In the genomic region with DNA sequence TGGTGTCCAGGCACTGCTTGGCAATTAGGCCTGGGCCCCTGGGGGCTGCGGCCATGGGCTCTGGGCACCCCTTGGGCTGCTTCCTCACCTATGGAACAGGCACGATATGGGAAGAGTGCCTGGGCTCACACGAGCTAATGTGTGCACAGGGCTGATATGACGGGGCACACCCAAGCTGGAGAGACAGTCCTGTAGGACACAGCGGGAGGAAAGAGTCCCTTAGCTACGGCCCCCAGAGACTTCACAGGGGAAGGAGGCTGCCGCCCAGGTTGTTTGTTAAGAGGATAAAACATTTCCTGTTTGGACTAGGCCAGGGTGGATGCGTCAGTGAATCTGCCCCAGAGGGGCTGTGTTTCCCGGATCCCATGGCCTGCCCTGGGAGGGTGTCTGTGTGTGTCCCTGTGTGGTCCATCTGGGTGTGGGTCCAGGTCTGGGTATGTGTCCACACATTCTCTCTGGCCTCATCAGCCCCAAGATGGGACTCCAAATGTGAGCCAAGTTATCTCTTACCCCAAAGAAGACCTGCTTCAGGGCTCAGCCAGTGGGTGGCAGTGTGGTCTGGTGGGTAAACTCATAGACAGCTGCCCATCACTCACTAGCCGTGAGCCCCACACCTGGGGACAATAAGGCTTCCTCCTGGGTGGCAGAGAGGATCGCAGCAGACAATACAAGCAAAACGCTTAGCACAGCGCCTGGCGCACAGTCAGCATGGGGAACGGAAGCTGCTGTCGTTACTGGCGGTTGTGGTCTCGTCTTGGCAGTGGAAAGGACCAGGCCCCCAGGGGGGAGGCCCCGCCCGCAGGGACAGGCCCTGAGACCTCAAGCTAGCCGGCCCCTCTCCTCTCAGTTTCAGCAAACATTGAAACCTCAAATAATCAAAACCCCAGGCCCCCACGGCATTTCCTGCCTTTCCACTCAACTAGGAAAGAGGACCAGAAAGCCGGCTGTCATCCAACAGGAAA, we compare ENCODE assay signal across 1 cellular context.
TF ChIP-seq lines count a peak whose summit lies in the region.

No MANE protein-coding gene starts in this region.

TF ChIP-seq in K562, 482 proteins besides CTCF, POLR2A, EP300 and RAD21 (continued from another document and continues in another):
- TF ChIP-seq, protein P1, sequence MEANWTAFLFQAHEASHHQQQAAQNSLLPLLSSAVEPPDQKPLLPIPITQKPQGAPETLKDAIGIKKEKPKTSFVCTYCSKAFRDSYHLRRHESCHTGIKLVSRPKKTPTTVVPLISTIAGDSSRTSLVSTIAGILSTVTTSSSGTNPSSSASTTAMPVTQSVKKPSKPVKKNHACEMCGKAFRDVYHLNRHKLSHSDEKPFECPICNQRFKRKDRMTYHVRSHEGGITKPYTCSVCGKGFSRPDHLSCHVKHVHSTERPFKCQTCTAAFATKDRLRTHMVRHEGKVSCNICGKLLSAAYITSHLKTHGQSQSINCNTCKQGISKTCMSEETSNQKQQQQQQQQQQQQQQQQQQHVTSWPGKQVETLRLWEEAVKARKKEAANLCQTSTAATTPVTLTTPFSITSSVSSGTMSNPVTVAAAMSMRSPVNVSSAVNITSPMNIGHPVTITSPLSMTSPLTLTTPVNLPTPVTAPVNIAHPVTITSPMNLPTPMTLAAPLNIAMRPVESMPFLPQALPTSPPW (CRISPR knock-in tag; IDR thresholded peaks at IDR 0.05) = peak; percentile 71
- TF ChIP-seq KLF13 (tag; IDR thresholded peaks at IDR 0.05; ENCODE audit: borderline replicate concordance, low read depth) = no peak
- TF ChIP-seq BHLHE40 (IDR thresholded peaks at IDR 0.05; ENCODE audit: low read length) = peak; percentile 76
- TF ChIP-seq CBFA2T3 (IDR thresholded peaks at IDR 0.05) = peak; percentile 73
- no peak for TF ChIP-seq ARNT (IDR thresholded peaks at IDR 0.05)
- TF ChIP-seq, protein P2, sequence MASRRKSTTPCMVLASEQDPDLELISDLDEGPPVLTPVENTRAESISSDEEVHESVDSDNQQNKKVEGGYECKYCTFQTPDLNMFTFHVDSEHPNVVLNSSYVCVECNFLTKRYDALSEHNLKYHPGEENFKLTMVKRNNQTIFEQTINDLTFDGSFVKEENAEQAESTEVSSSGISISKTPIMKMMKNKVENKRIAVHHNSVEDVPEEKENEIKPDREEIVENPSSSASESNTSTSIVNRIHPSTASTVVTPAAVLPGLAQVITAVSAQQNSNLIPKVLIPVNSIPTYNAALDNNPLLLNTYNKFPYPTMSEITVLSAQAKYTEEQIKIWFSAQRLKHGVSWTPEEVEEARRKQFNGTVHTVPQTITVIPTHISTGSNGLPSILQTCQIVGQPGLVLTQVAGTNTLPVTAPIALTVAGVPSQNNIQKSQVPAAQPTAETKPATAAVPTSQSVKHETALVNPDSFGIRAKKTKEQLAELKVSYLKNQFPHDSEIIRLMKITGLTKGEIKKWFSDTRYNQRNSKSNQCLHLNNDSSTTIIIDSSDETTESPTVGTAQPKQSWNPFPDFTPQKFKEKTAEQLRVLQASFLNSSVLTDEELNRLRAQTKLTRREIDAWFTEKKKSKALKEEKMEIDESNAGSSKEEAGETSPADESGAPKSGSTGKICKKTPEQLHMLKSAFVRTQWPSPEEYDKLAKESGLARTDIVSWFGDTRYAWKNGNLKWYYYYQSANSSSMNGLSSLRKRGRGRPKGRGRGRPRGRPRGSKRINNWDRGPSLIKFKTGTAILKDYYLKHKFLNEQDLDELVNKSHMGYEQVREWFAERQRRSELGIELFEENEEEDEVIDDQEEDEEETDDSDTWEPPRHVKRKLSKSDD (conservative IDR thresholded peaks at IDR 0.05; ENCODE audit: low read length) = no peak
- TF ChIP-seq KAT7 (CRISPR knock-in tag; IDR thresholded peaks at IDR 0.05; ENCODE audit: borderline replicate concordance) = 0 out of 2 replicates have a peak, but pooled peaks have one; percentile 66
- no peak for TF ChIP-seq CSDE1 (IDR thresholded peaks at IDR 0.05)
- TF ChIP-seq ZNF12 (CRISPR knock-in tag; IDR thresholded peaks at IDR 0.05) = no peak
- no peak for TF ChIP-seq ZC3H4 (CRISPR knock-in tag; IDR thresholded peaks at IDR 0.05; ENCODE audit: borderline replicate concordance)
- no peak for TF ChIP-seq RBM15 (IDR thresholded peaks at IDR 0.05; ENCODE audit: insufficient read depth, low read length)
- peak; percentile 36; the same call in 1 of the 2 replicates for TF ChIP-seq BACH1 (tag; IDR thresholded peaks at IDR 0.05)
- TF ChIP-seq L3MBTL2 (IDR thresholded peaks at IDR 0.05) = 0 out of 2 replicates have a peak, but pooled peaks have one; percentile 9
- 0 out of 2 replicates have a peak, but pooled peaks have one; percentile 8 for TF ChIP-seq SMARCE1 (IDR thresholded peaks at IDR 0.05)
- peak; percentile 32; the same call in 1 of the 2 replicates for TF ChIP-seq CREM (IDR thresholded peaks at IDR 0.05; ENCODE audit: low read depth)
- peak; percentile 2; the same call in 1 of the 2 replicates for TF ChIP-seq JUND (IDR thresholded peaks at IDR 0.05; ENCODE audit: borderline replicate concordance, low read depth, low read length)
- TF ChIP-seq JUND (tag; IDR thresholded peaks at IDR 0.05; ENCODE audit: borderline replicate concordance, low read depth, low read length) = no peak; the same call in 2 of the 3 replicates
- TF ChIP-seq NEUROD1 (IDR thresholded peaks at IDR 0.05; ENCODE audit: borderline replicate concordance, low read depth, low read length, partially characterized antibody) = no peak
- no peak for TF ChIP-seq HNRNPL (IDR thresholded peaks at IDR 0.05; ENCODE audit: low read depth, low read length)
- TF ChIP-seq ZNF766 (CRISPR knock-in tag; conservative IDR thresholded peaks at IDR 0.05) = peak; percentile 28; the same call in 1 of the 2 replicates
- no peak for TF ChIP-seq U2AF2 (optimal IDR thresholded peaks at IDR 0.05; ENCODE audit: low read depth, low read length)
- TF ChIP-seq TAF9B (IDR thresholded peaks at IDR 0.05; ENCODE audit: partially characterized antibody) = peak; percentile 32
- TF ChIP-seq NCOA2 (IDR thresholded peaks at IDR 0.05; ENCODE audit: partially characterized antibody in 2 of 2) = no peak
- no peak for TF ChIP-seq CBX2 (IDR thresholded peaks at IDR 0.05; ENCODE audit: insufficient read depth, low read length, poor library complexity, severe bottlenecking)
- TF ChIP-seq EP400 (IDR thresholded peaks at IDR 0.05) = 0 out of 2 replicates have a peak, but pooled peaks have one; percentile 29
- no peak for TF ChIP-seq TEAD1 (CRISPR knock-in tag; IDR thresholded peaks at IDR 0.05)
- TF ChIP-seq, protein P3, sequence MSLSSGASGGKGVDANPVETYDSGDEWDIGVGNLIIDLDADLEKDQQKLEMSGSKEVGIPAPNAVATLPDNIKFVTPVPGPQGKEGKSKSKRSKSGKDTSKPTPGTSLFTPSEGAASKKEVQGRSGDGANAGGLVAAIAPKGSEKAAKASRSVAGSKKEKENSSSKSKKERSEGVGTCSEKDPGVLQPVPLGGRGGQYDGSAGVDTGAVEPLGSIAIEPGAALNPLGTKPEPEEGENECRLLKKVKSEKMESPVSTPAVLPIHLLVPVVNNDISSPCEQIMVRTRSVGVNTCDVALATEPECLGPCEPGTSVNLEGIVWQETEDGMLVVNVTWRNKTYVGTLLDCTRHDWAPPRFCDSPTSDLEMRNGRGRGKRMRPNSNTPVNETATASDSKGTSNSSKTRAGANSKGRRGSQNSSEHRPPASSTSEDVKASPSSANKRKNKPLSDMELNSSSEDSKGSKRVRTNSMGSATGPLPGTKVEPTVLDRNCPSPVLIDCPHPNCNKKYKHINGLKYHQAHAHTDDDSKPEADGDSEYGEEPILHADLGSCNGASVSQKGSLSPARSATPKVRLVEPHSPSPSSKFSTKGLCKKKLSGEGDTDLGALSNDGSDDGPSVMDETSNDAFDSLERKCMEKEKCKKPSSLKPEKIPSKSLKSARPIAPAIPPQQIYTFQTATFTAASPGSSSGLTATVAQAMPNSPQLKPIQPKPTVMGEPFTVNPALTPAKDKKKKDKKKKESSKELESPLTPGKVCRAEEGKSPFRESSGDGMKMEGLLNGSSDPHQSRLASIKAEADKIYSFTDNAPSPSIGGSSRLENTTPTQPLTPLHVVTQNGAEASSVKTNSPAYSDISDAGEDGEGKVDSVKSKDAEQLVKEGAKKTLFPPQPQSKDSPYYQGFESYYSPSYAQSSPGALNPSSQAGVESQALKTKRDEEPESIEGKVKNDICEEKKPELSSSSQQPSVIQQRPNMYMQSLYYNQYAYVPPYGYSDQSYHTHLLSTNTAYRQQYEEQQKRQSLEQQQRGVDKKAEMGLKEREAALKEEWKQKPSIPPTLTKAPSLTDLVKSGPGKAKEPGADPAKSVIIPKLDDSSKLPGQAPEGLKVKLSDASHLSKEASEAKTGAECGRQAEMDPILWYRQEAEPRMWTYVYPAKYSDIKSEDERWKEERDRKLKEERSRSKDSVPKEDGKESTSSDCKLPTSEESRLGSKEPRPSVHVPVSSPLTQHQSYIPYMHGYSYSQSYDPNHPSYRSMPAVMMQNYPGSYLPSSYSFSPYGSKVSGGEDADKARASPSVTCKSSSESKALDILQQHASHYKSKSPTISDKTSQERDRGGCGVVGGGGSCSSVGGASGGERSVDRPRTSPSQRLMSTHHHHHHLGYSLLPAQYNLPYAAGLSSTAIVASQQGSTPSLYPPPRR (CRISPR knock-in tag; IDR thresholded peaks at IDR 0.05; ENCODE audit: borderline replicate concordance) = no peak
- TF ChIP-seq MYBL2 (IDR thresholded peaks at IDR 0.05; ENCODE audit: low read depth) = no peak
- no peak for TF ChIP-seq MYBL2 (CRISPR knock-in tag; IDR thresholded peaks at IDR 0.05; ENCODE audit: borderline replicate concordance)
- 0 out of 4 replicates have a peak, but pooled peaks of 1 of the 2 experiments have one; percentile 14 for TF ChIP-seq SIN3A (IDR thresholded peaks at IDR 0.05; ENCODE audit: borderline replicate concordance in 2 of 2, control insufficient read depth in 1 of 2, low read depth in 2 of 2, low read length in 2 of 2)
- TF ChIP-seq, protein P4, sequence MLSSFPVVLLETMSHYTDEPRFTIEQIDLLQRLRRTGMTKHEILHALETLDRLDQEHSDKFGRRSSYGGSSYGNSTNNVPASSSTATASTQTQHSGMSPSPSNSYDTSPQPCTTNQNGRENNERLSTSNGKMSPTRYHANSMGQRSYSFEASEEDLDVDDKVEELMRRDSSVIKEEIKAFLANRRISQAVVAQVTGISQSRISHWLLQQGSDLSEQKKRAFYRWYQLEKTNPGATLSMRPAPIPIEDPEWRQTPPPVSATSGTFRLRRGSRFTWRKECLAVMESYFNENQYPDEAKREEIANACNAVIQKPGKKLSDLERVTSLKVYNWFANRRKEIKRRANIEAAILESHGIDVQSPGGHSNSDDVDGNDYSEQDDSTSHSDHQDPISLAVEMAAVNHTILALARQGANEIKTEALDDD (IDR thresholded peaks at IDR 0.05) = no peak
- TF ChIP-seq, protein P5, sequence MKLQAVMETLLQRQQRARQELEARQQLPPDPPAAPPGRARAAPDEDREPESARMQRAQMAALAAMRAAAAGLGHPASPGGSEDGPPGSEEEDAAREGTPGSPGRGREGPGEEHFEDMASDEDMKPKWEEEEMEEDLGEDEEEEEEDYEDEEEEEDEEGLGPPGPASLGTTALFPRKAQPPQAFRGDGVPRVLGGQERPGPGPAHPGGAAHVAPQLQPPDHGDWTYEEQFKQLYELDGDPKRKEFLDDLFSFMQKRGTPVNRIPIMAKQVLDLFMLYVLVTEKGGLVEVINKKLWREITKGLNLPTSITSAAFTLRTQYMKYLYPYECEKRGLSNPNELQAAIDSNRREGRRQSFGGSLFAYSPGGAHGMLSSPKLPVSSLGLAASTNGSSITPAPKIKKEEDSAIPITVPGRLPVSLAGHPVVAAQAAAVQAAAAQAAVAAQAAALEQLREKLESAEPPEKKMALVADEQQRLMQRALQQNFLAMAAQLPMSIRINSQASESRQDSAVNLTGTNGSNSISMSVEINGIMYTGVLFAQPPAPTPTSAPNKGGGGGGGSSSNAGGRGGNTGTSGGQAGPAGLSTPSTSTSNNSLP (IDR thresholded peaks at IDR 0.05; ENCODE audit: borderline replicate concordance, low read depth, low read length) = no peak
- no peak for TF ChIP-seq ZNF282 (CRISPR knock-in tag; IDR thresholded peaks at IDR 0.05)
- TF ChIP-seq, protein P6, sequence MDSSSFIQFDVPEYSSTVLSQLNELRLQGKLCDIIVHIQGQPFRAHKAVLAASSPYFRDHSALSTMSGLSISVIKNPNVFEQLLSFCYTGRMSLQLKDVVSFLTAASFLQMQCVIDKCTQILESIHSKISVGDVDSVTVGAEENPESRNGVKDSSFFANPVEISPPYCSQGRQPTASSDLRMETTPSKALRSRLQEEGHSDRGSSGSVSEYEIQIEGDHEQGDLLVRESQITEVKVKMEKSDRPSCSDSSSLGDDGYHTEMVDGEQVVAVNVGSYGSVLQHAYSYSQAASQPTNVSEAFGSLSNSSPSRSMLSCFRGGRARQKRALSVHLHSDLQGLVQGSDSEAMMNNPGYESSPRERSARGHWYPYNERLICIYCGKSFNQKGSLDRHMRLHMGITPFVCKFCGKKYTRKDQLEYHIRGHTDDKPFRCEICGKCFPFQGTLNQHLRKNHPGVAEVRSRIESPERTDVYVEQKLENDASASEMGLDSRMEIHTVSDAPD (CRISPR knock-in tag; IDR thresholded peaks at IDR 0.05) = no peak
- TF ChIP-seq HIVEP1 (CRISPR knock-in tag; IDR thresholded peaks at IDR 0.05) = no peak
- peak; percentile 54; the same call in 1 of the 2 replicates for TF ChIP-seq ZNF583 (CRISPR knock-in tag; IDR thresholded peaks at IDR 0.05)
- TF ChIP-seq, protein P7, sequence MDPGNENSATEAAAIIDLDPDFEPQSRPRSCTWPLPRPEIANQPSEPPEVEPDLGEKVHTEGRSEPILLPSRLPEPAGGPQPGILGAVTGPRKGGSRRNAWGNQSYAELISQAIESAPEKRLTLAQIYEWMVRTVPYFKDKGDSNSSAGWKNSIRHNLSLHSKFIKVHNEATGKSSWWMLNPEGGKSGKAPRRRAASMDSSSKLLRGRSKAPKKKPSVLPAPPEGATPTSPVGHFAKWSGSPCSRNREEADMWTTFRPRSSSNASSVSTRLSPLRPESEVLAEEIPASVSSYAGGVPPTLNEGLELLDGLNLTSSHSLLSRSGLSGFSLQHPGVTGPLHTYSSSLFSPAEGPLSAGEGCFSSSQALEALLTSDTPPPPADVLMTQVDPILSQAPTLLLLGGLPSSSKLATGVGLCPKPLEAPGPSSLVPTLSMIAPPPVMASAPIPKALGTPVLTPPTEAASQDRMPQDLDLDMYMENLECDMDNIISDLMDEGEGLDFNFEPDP (CRISPR knock-in tag; IDR thresholded peaks at IDR 0.05) = 0 out of 2 replicates have a peak, but pooled peaks have one; percentile 54
- TF ChIP-seq SIX5 (IDR thresholded peaks at IDR 0.05; ENCODE audit: borderline replicate concordance in 1 of 2, insufficient read depth in 1 of 2, low read depth in 1 of 2, low read length in 2 of 2) = no peak
- TF ChIP-seq ZNF780A (CRISPR knock-in tag; IDR thresholded peaks at IDR 0.05) = no peak
- TF ChIP-seq CTBP1 (IDR thresholded peaks at IDR 0.05; ENCODE audit: borderline replicate concordance) = peak; percentile 69
- no peak for TF ChIP-seq ZC3H8 (IDR thresholded peaks at IDR 0.05)
